In genomic region chr9:76027426-76027825, GRCh38 we compare ENCODE assay signal across 15 cellular contexts.
DNase-seq lines count a peak whose midpoint lies in the region; ATAC-seq lines count a peak whose summit lies in the region.
"Had no signal": no experiment of that assay in that cellular context is flagged by ENCODE, and none has a peak within 500 bp of the region (broad histone marks: within the 10 kb centered on the region; RNA-seq: fewer than 3 reads in every experiment).

No MANE protein-coding gene starts in this region.

- H3K4me3 Mint-ChIP-seq in activated naive CD8-positive, alpha-beta T cell treated with anti-CD3 and anti-CD28 coated beads for 36 hours, result peak overlapping the region; percentile 14
- H3K4me3 Mint-ChIP-seq in naive thymus-derived CD8-positive, alpha-beta T cell, result peak overlapping the region; percentile 52 to 89 (median 80)
- H3K4me3 Mint-ChIP-seq: H9 had no signal

- peak overlapping the region; percentile 58 for H3K27ac Mint-ChIP-seq in activated naive CD8-positive, alpha-beta T cell treated with anti-CD3 and anti-CD28 coated beads for 36 hours
- H3K27ac Mint-ChIP-seq in naive thymus-derived CD8-positive, alpha-beta T cell, result peak overlapping the region; percentile 87 to 99 (median 92)

- H3K4me1 Mint-ChIP-seq in activated naive CD8-positive, alpha-beta T cell treated with anti-CD3 and anti-CD28 coated beads for 36 hours, result peaks cover 64% of the 10 kb centered on the region
- H3K4me1 Mint-ChIP-seq in naive thymus-derived CD8-positive, alpha-beta T cell, result peaks cover 47 to 82% (median 80%) of the 10 kb centered on the region in 4 donors

- H3K36me3 Mint-ChIP-seq in activated naive CD8-positive, alpha-beta T cell treated with anti-CD3 and anti-CD28 coated beads for 36 hours, result peaks cover 50% of the 10 kb centered on the region
- peaks cover 0 to 21% (median 14%) of the 10 kb centered on the region in 3 donors for H3K36me3 Mint-ChIP-seq in naive thymus-derived CD8-positive, alpha-beta T cell

- peak; percentile 31 to 37 for ATAC-seq in naive thymus-derived CD8-positive, alpha-beta T cell
- ATAC-seq in HG02970 (IDR thresholded peaks at IDR 0.05; ENCODE audit: low FRiP score, unreplicated experiment) (no peak), HG03378 (IDR thresholded peaks at IDR 0.05; ENCODE audit: unreplicated experiment) (no peak)

- no peaks in the 10 kb centered on the region for H3K27me3 Mint-ChIP-seq in activated naive CD8-positive, alpha-beta T cell treated with anti-CD3 and anti-CD28 coated beads for 36 hours
- H3K27me3 Mint-ChIP-seq in naive thymus-derived CD8-positive, alpha-beta T cell, result no peaks in the 10 kb centered on the region

- POLR2A ChIA-PET in naive thymus-derived CD8-positive, alpha-beta T cell (lab: Charles Lee), result interaction anchor here (0.7 to 2.0 kb wide), 3 partner anchors 21 to 940 kb away, joined by 3 to 7 read pairs (median 3); partner anchors contain the start of genes NMRK1 and PCSK5

- no peaks in the 10 kb centered on the region for H3K9me3 Mint-ChIP-seq in activated naive CD8-positive, alpha-beta T cell treated with anti-CD3 and anti-CD28 coated beads for 36 hours
- no peaks in the 10 kb centered on the region for H3K9me3 Mint-ChIP-seq in naive thymus-derived CD8-positive, alpha-beta T cell
- H3K9me3 Mint-ChIP-seq: H9 had no signal

- DNase-seq in activated CD4-positive, alpha-beta T cell treated with anti-CD3 and anti-CD28 coated beads for 4 hours, result peak; percentile 21 to 32
- DNase-seq in activated CD4-positive, alpha-beta T cell treated with anti-CD3 and anti-CD28 coated beads, Interleukin-2, amount 50 U/mL, for 48 hours, result no peak
- DNase-seq in NCI-H1048 (lab: John Stamatoyannopoulos, UW) (peak; percentile 74), AML-193 (lab: John Stamatoyannopoulos, UW) (no peak)
- DNase-seq in activated naive CD8-positive, alpha-beta T cell treated with anti-CD3 and anti-CD28 coated beads for 36 hours, result no peak
- DNase-seq in naive thymus-derived CD8-positive, alpha-beta T cell, result peak in 4 of 10 donors; percentile 37 to 71 (median 54)
- DNase-seq: 8988T, dorsolateral prefrontal cortex, H9, Karpas-422, NCI-H187, NCI-H774, SHP77 had no signal

Comparison
In these comparisons a context has a peak if more than half of its experiments do, and no peak if none do; other contexts are left out.
1. DNase-seq: peak in activated CD4-positive, alpha-beta T cell treated with anti-CD3 and anti-CD28 coated beads for 4 hours (2 of 2) and NCI-H1048 (single experiment); none in activated CD4-positive, alpha-beta T cell treated with anti-CD3 and anti-CD28 coated beads, Interleukin-2, amount 50 U/mL, for 48 hours (0 of 2), activated naive CD8-positive, alpha-beta T cell treated with anti-CD3 and anti-CD28 coated beads for 36 hours (single experiment) and AML-193 (0 of 2).
2. ATAC-seq: peak in naive thymus-derived CD8-positive, alpha-beta T cell (2 of 2); none in HG02970 (single experiment) and HG03378 (single experiment).